ENCODE assay signal across 1 cellular context in the genomic region with DNA sequence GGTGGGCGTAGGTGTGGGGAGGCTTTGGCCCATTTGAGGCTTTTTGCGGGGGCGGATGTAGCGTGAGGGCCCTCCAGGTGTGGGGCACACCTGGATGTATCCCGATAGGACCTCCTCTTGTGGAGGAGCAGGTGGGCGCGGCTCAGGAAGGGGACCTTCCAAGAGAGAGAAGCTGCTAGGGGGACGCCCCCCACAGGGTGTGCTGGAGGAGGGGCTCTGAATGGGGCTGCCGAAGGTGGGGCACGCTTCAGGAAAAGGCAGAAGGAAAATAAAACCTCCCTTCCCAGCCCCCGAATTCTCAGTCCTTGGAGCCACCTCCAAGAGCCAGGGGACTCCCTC.
TF ChIP-seq lines count a peak whose summit lies in the region.

No MANE protein-coding gene starts in this region.

TF ChIP-seq in WTC11, 78 proteins besides CTCF, POLR2A, EP300 and RAD21 (continued from another document):
- TF ChIP-seq ZNF219 (CRISPR knock-in tag; IDR thresholded peaks at IDR 0.05; ENCODE audit: borderline replicate concordance), result no peak
